In genomic region chr2:237159006-237159897, GRCh38 we compare ENCODE assay signal across 14 cellular contexts.
DNase-seq lines count a peak whose midpoint lies in the region; ATAC-seq and TF ChIP-seq lines count a peak whose summit lies in the region.
"Had no signal": no experiment of that assay in that cellular context is flagged by ENCODE, and none has a peak within 500 bp of the region (broad histone marks: within the 10 kb centered on the region; RNA-seq: fewer than 3 reads in every experiment).

No MANE protein-coding gene starts in this region.

- H3K4me3 ChIP-seq in left ventricle myocardium inferior: no peak overlapping the region
- no peak overlapping the region for H3K4me3 ChIP-seq in right atrium auricular region
- no peak overlapping the region for H3K4me3 ChIP-seq in SJSA1
- H3K4me3 ChIP-seq: adrenal gland, coronary artery, tibial artery had no signal

- H3K36me3 Mint-ChIP-seq in nephron progenitor cell (ENCODE audit: low read depth): no peaks in the 10 kb centered on the region

- intact Hi-C loops in left ventricle myocardium inferior (cut with micrococcal nuclease): loop anchor here (10.0 kb wide), 2 partner anchors 166 to 246 kb away; no protein-coding TSS in a partner anchor

- no peak overlapping the region for H3K4me3 Mint-ChIP-seq in nephron progenitor cell

- H3K36me3 ChIP-seq in left ventricle myocardium inferior (no peaks in the 10 kb centered on the region), right atrium auricular region (no peaks in the 10 kb centered on the region), SJSA1 (no peaks in the 10 kb centered on the region; the same call in 1 of the 2 replicates)
- H3K36me3 ChIP-seq: adrenal gland, tibial artery had no signal

- no peak overlapping the region for H3K27ac Mint-ChIP-seq in nephron progenitor cell

- TF ChIP-seq CTCF in left ventricle myocardium inferior (IDR thresholded peaks at IDR 0.05; ENCODE audit: borderline replicate concordance) (no peak), right atrium auricular region (IDR thresholded peaks at IDR 0.05) (no peak), nephron progenitor cell (IDR thresholded peaks at IDR 0.05) (no peak)

- H3K4me1 ChIP-seq in left ventricle myocardium inferior: peaks cover 27% of the 10 kb centered on the region
- peaks cover 0 to 21% of the 10 kb centered on the region in 2 donors for H3K4me1 ChIP-seq in right atrium auricular region
- peaks cover 53% of the 10 kb centered on the region for H3K4me1 ChIP-seq in SJSA1 (replicated peaks)

- H3K27me3 ChIP-seq in left ventricle myocardium inferior (ENCODE audit: low read depth): peaks cover 8% of the 10 kb centered on the region
- H3K27me3 ChIP-seq in right atrium auricular region: no peaks in the 10 kb centered on the region
- H3K27me3 ChIP-seq in SJSA1 (replicated peaks): no peaks in the 10 kb centered on the region
- H3K27me3 ChIP-seq: adrenal gland, tibial artery had no signal

- H3K9me3 ChIP-seq in left ventricle myocardium inferior (replicated peaks) (no peaks in the 10 kb centered on the region), right atrium auricular region (no peaks in the 10 kb centered on the region), SJSA1 (replicated peaks) (peaks cover 5% of the 10 kb centered on the region; the same call in 1 of the 2 replicates)
- H3K9me3 ChIP-seq: adrenal gland, tibial artery had no signal

- no peak for ATAC-seq in HG03378 (IDR thresholded peaks at IDR 0.05; ENCODE audit: unreplicated experiment)

- H3K9me3 Mint-ChIP-seq in nephron progenitor cell: no peaks in the 10 kb centered on the region

- H3K27me3 Mint-ChIP-seq in nephron progenitor cell (ENCODE audit: low read depth, poor library complexity): peaks cover 8% of the 10 kb centered on the region

- peak; percentile 58 for DNase-seq in left ventricle myocardium inferior
- no peak for DNase-seq in right atrium auricular region (ENCODE audit: low spot score)
- peak; percentile 62 to 67 for DNase-seq in SJSA1 (ENCODE audit: low read depth in 1 of 2, low spot score in 2 of 2)
- DNase-seq in foreskin melanocyte: peak; percentile 42
- DNase-seq in DMS114 treated with DMSO at 0.1 percent for 48 hours (lab: John Stamatoyannopoulos, UW; ENCODE audit: unreplicated experiment): no peak
- no peak for DNase-seq in nephron progenitor cell
- DNase-seq in activated effector memory CD4-positive, alpha-beta T cell treated with Interleukin-2 at 50 U/mL for 16 hours: no peak
- DNase-seq: AML-193, NCI-H1105, occipital lobe had no signal

- peaks cover 27% of the 10 kb centered on the region for H3K4me1 Mint-ChIP-seq in nephron progenitor cell

- H3K27ac ChIP-seq in left ventricle myocardium inferior (replicated peaks): peak overlapping the region; percentile 86
- H3K27ac ChIP-seq in right atrium auricular region: peak overlapping the region in 1 of 2 donors; percentile 65
- peak overlapping the region; percentile 58 for H3K27ac ChIP-seq in SJSA1

Comparison
In these comparisons a context has a peak if more than half of its experiments do, and no peak if none do; other contexts are left out.
1. DNase-seq: peak in left ventricle myocardium inferior (single experiment), SJSA1 (2 of 2) and foreskin melanocyte (single experiment); none in right atrium auricular region (single experiment), DMS114 treated with DMSO at 0.1 percent for 48 hours (single experiment), nephron progenitor cell (single experiment) and activated effector memory CD4-positive, alpha-beta T cell treated with Interleukin-2 at 50 U/mL for 16 hours (single experiment).